12 cellular contexts compared by ENCODE assay signal in the genomic region with DNA sequence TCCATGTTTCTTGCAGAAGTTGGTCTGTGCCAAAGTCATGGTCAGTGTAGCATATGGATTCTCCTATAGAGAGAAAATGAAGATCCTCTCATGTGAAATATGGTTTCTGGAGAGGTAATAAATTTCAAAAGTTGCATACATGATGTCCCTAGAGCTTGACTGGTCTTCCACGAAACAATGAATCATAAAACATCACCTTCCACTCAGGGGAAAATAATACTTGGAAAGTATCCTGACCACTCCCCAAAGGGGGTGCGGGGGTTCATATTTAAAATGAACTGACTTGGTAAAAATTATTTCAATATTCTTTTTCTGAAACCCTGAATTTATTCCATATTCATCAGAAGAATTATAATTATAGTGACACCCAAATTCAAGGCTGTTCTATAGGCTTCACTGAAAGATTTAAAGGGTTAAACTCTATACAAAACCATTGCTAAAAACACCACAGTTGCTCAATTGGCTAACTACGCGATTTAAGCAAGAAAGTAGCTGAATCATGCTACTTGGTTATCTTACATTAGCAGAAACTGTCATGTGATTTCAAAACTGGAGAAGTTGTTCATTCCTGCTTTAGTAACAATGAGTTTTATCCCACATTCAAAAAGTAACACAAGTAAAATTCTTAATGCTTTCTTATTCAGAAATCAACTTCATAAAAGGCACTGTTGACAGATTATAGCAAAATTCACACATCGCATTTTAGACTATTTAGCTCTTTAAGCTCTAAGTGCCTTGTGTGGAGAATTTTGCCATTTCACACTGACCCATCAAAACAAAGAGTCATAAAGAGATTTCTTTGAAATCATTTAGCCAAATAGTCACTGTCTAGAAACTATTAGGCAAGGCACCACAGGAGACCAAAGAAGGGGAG. TPM values are rescaled to one million over a fixed set of nuclear protein-coding genes. Genes with fewer than 3 reads are reported as not detected.
DNase-seq lines count a peak whose midpoint lies in the region; ATAC-seq and TF ChIP-seq lines count a peak whose summit lies in the region.
"Had no signal": no experiment of that assay in that cellular context is flagged by ENCODE, and none has a peak within 500 bp of the region (broad histone marks: within the 10 kb centered on the region; RNA-seq: fewer than 3 reads in every experiment).

No MANE protein-coding gene starts in this region.

- DNase-seq in amniotic epithelial cell (ENCODE audit: low read depth) (peak; percentile 93), hepatocyte (ENCODE audit: low spot score) (no peak), thyroid gland (no peak), SHP77 (lab: John Stamatoyannopoulos, UW) (no peak)
- DNase-seq: activated CD4-positive, alpha-beta T cell treated with anti-CD3 and anti-CD28 coated beads, Interleukin-2, amount 50 U/mL, for 4 hours; NCI-H526 treated with DMSO at 0.1 percent for 48 hours; stimulated activated CD4-positive, alpha-beta T cell treated with anti-CD3 and anti-CD28 coated beads, Interleukin-2, amount 100 ng/mL, for 24 hours had no signal

- H3K79me2 ChIP-seq in KMS-11 (ENCODE audit: insufficient read depth, low read depth) (peaks cover 89% of the 10 kb centered on the region), hepatocyte (peaks cover 41% of the 10 kb centered on the region)

- H3K9me3 ChIP-seq in hepatocyte (ENCODE audit: low read depth) (no peaks in the 10 kb centered on the region), thyroid gland (no peaks in the 10 kb centered on the region)

- H3K4me3 ChIP-seq in KMS-11 (IDR thresholded peaks at IDR 0.05; ENCODE audit: insufficient read depth, low read depth, low read length) (peak overlapping the region; percentile 43), hepatocyte (no peak overlapping the region), thyroid gland (replicated peaks in 1 of 3) (no peak overlapping the region)
- H3K4me3 ChIP-seq: lung had no signal

- H3K4me1 ChIP-seq in KMS-11 (ENCODE audit: low read depth, poor library complexity, severe bottlenecking): peaks cover 92% of the 10 kb centered on the region
- peaks cover 6% of the 10 kb centered on the region for H3K4me1 ChIP-seq in hepatocyte (ENCODE audit: insufficient read depth)
- peaks cover 23 to 33% of the 10 kb centered on the region in 2 donors for H3K4me1 ChIP-seq in thyroid gland

- H2AFZ ChIP-seq in KMS-11 (ENCODE audit: low read depth) (no peak overlapping the region), hepatocyte (no peak overlapping the region)

- H4K20me1 ChIP-seq in KMS-11 (ENCODE audit: insufficient read depth) (no peaks in the 10 kb centered on the region), hepatocyte (ENCODE audit: insufficient read depth, poor library complexity, severe bottlenecking) (no peaks in the 10 kb centered on the region)

- no peak for TF ChIP-seq POLR2A in thyroid gland (IDR thresholded peaks at IDR 0.05)

- H3K9me2 ChIP-seq in hepatocyte (replicated peaks; ENCODE audit: insufficient read depth): no peaks in the 10 kb centered on the region

- no peaks in the 10 kb centered on the region for H3K27me3 ChIP-seq in KMS-11 (ENCODE audit: insufficient read depth, low read depth)
- no peaks in the 10 kb centered on the region for H3K27me3 ChIP-seq in hepatocyte
- no peaks in the 10 kb centered on the region for H3K27me3 ChIP-seq in thyroid gland

- H3K9ac ChIP-seq in KMS-11: peak overlapping the region; percentile 10; the same call in 1 of the 2 replicates

- 80% methylated on average over 5 of the region's 5 CpGs for WGBS in hepatocyte (ENCODE audit: low lambda C conversion rate, missing lambda C conversion rate)
- WGBS in thyroid gland, 2 donors: 60 to 65% methylated on average over 5 of the region's 5 CpGs

- H3K36me3 ChIP-seq in KMS-11 (ENCODE audit: insufficient read depth): peaks cover 28% of the 10 kb centered on the region
- H3K36me3 ChIP-seq in hepatocyte (replicated peaks; ENCODE audit: insufficient read depth, low read depth): no peaks in the 10 kb centered on the region
- peaks cover 13 to 15% of the 10 kb centered on the region in 2 donors for H3K36me3 ChIP-seq in thyroid gland

- intact Hi-C loops in thyroid gland (cut with DNase I): no loop called here

- ATAC-seq in GM21360 (IDR thresholded peaks at IDR 0.05; ENCODE audit: unreplicated experiment) (no peak), HG03139 (IDR thresholded peaks at IDR 0.05; ENCODE audit: unreplicated experiment) (no peak), HG03565 (IDR thresholded peaks at IDR 0.05; ENCODE audit: unreplicated experiment) (no peak)

- H3K27ac ChIP-seq in KMS-11 (peak overlapping the region; percentile 57), hepatocyte (peak overlapping the region; percentile 62), thyroid gland (peak overlapping the region; percentile 32 to 77 (median 69))

- TF ChIP-seq CTCF in KMS-11 (conservative IDR thresholded peaks at IDR 0.05; ENCODE audit: low read depth, low read length) (no peak), hepatocyte (IDR thresholded peaks at IDR 0.05; ENCODE audit: poor library complexity) (no peak), thyroid gland (IDR thresholded peaks at IDR 0.05) (no peak)

- H3K4me2 ChIP-seq in KMS-11: peak overlapping the region; percentile 67
- peak overlapping the region; percentile 5 for H3K4me2 ChIP-seq in hepatocyte

RNA-seq across cellular contexts. Expression of a gene that starts 5.3 kb away (rescaled TPM):
- total RNA-seq in hepatocyte: 170 and 183 TPM in 2 replicates
- 126 and 135 TPM in 2 replicates for polyA plus RNA-seq in hepatocyte
- total RNA-seq in thyroid gland: 100 to 1,000 TPM; 285 to 347 (median 327) TPM

RNA-seq across cellular contexts. Expression of a gene that starts 30.0 kb away (rescaled TPM):
- total RNA-seq in hepatocyte (not detected in 2 replicates), thyroid gland (1 to 10 TPM; 1.3 to 3.1 (median 1.4) TPM)
- not detected in 2 replicates for polyA plus RNA-seq in hepatocyte
